7 cellular contexts compared by ENCODE assay signal in the genomic region with DNA sequence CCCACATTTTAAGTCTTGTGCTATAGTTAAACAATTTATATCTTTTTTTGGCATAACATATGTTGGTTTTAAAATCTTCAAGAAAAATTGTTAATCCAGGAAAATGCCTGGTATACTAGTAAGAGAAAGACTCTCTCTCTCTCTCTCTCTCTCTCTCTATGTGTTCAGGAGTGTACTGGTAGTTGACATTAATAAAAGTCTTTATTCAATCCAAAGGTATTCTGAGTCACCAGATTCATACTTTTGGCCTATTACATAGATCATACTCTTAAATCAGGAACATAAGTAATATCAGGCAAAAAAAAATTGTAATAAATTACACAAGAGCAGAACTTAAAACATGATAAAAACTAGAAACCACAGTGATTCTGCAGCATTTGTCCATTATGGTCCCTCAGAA.
"Had no signal": no experiment of that assay in that cellular context is flagged by ENCODE, and none has a peak within 500 bp of the region (broad histone marks: within the 10 kb centered on the region; RNA-seq: fewer than 3 reads in every experiment).

No MANE protein-coding gene starts in this region.

- H3K4me1 ChIP-seq: HAP-1 had no signal

- ATAC-seq: K562 had no signal

- DNase-seq: GM23248, GOT3, H7, IMR-90, KG1 had no signal

- H2AFZ ChIP-seq: GM23248 had no signal

- H3K27ac ChIP-seq: GM23248 had no signal

- H3K36me3 ChIP-seq: HAP-1 had no signal

- H3K9me3 ChIP-seq: HAP-1 had no signal

- H3K4me3 ChIP-seq: GM23248, HAP-1, K562 had no signal

- H3K9ac ChIP-seq: GM23248 had no signal
